In genomic region chr11:35412285-35412684, GRCh38 we compare ENCODE assay signal across 1 cellular context.
TF ChIP-seq lines count a peak whose summit lies in the region.

No MANE protein-coding gene starts in this region.

TF ChIP-seq in HepG2, 621 proteins besides CTCF, POLR2A, EP300 and RAD21 (continued from another document):
- TF ChIP-seq ZNF646 (CRISPR knock-in tag; IDR thresholded peaks at IDR 0.05): no peak
- peak; percentile 57 for TF ChIP-seq STAG1 (CRISPR knock-in tag; IDR thresholded peaks at IDR 0.05)
- TF ChIP-seq NFIB (CRISPR knock-in tag; IDR thresholded peaks at IDR 0.05; ENCODE audit: borderline replicate concordance): no peak
